1 cellular context compared by ENCODE assay signal in the genomic region with DNA sequence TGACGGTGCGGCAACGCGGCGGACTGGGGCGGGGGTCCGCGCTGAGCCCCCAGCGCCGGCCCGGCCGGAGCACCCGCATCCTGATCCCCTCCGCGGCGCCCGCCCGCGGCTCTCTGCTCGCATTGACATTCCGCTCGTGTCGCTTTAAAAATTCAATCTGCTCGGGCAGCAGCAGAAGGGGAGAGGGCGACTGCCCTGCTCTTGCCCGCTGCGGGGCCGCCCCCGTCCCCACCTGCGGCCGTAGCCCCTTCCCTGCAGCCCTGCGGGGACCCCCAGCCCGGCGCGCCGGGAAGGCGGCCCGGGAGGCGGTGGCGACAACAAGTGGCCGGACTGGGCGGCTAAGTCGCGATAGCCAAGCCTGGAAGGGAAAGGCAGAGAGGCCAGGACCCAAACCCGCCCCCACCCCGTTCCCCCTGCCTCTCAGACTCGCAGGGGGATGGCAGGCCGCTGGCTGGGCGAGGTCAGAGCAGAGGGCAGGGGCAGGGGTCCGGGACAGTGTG.
A peak's percentile ranks its signal among the peaks of the same experiment; 100 is the strongest.
TF ChIP-seq lines count a peak whose summit lies in the region.

No MANE protein-coding gene starts in this region.

TF ChIP-seq in H1, 55 proteins besides CTCF, POLR2A, EP300 and RAD21:
- TF ChIP-seq EZH2 (IDR thresholded peaks at IDR 0.05; ENCODE audit: low read depth, low read length, severe bottlenecking) (peak; percentile 83), GABPA (IDR thresholded peaks at IDR 0.05; ENCODE audit: borderline replicate concordance, insufficient read depth, low read length) (0 out of 2 replicates have a peak, but pooled peaks have one; percentile 16), ASH2L (IDR thresholded peaks at IDR 0.05; ENCODE audit: low read length) (no peak), SUZ12 (IDR thresholded peaks at IDR 0.05; ENCODE audit: low read length) (peak; percentile 73)
